In the genomic region with DNA sequence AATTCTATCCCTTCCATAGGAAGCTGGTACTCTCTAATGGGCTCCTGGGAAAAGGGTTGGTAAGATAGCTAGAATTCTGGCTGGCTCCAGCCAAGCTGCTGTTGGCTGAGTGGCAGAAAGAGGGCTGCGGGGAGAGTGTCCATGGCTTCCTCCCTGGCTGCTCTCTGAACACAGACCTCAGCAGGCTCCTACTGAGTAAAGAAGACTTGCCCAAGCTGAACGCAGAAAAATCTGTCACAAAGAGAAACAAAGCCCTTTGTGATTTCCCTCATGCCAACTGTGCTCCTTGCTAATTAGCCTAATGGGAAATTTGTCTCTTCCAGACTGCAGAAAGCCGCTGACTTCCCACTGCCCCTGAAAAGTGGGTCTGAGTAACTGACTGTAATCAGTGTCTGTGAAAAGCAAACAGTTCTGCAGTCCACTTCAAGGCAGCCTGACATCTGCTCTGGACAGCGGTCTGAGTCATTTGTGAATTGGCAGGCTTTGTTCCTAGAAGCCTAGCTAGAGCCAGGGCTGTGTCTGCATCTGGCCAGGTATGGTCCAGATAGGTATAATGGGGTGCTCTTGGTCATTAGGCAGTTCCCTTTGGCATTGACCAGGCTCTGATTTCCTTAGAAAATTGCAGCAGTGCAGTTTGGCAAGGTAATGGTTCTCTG, we compare ENCODE assay signal across 13 cellular contexts.
DNase-seq lines count a peak whose midpoint lies in the region; ATAC-seq and TF ChIP-seq lines count a peak whose summit lies in the region.
"Had no signal": no experiment of that assay in that cellular context is flagged by ENCODE, and none has a peak within 500 bp of the region (broad histone marks: within the 10 kb centered on the region; RNA-seq: fewer than 3 reads in every experiment).

No MANE protein-coding gene starts in this region.

- H3K4me1 ChIP-seq in mesodermal cell (ENCODE audit: control insufficient read depth, insufficient read depth, low read length, poor library complexity, severe bottlenecking): peaks cover 14% of the 10 kb centered on the region
- H3K4me1 ChIP-seq: lower lobe of right lung had no signal

- DNase-seq in DMS53 treated with DMSO at 0.1 percent for 48 hours (lab: John Stamatoyannopoulos, UW; ENCODE audit: unreplicated experiment): peak; percentile 89
- peak; percentile 46 for DNase-seq in NCI-H146 treated with DMSO at 0.1 percent for 48 hours (lab: John Stamatoyannopoulos, UW; ENCODE audit: unreplicated experiment)
- DNase-seq in DMS 273 (lab: John Stamatoyannopoulos, UW; ENCODE audit: unreplicated experiment): no peak
- DNase-seq: activated CD4-positive, alpha-beta memory T cell treated with anti-CD3 and anti-CD28 coated beads, Interleukin-2, amount 10 ng/mL, durations not matched to agents 7 days and 5 days; foreskin melanocyte; lower lobe of right lung; NCI-H345; right cardiac atrium had no signal

- no peaks in the 10 kb centered on the region for H3K36me3 ChIP-seq in mesodermal cell (ENCODE audit: control insufficient read depth, insufficient read depth, low read length)
- H3K36me3 ChIP-seq: lower lobe of right lung had no signal

- H3K27ac ChIP-seq in mesodermal cell (ENCODE audit: low read depth, low read length, severe bottlenecking): peak overlapping the region; percentile 78
- H3K27ac ChIP-seq: lower lobe of right lung had no signal

- peak overlapping the region in 3 of 5 experiments; percentile 25 to 73 (median 73) for H3K27ac Mint-ChIP-seq in brain
- H3K27ac Mint-ChIP-seq: activated CD4-positive, alpha-beta memory T cell treated with anti-CD3 and anti-CD28 coated beads, Interleukin-2, amount 10 ng/mL, durations not matched to agents 7 days and 5 days had no signal

- H3K36me3 Mint-ChIP-seq in brain: peaks cover 27% of the 10 kb centered on the region

- H3K4me3 Mint-ChIP-seq in brain: no peak overlapping the region
- H3K4me3 Mint-ChIP-seq: activated CD4-positive, alpha-beta memory T cell treated with anti-CD3 and anti-CD28 coated beads, Interleukin-2, amount 10 ng/mL, durations not matched to agents 7 days and 5 days had no signal

- H3K9me3 Mint-ChIP-seq in brain: no peaks in the 10 kb centered on the region
- H3K9me3 Mint-ChIP-seq: activated CD4-positive, alpha-beta memory T cell treated with anti-CD3 and anti-CD28 coated beads, Interleukin-2, amount 10 ng/mL, durations not matched to agents 7 days and 5 days had no signal

- WGBS in mesodermal cell (ENCODE audit: insufficient coverage in 2 of 2), 2 experiments: 76 to 79% methylated on average over 3 to 4 of the region's 4 CpGs

- ATAC-seq in GM21576 (IDR thresholded peaks at IDR 0.05; ENCODE audit: unreplicated experiment) (no peak), GM21390 (IDR thresholded peaks at IDR 0.05; ENCODE audit: unreplicated experiment) (no peak), HG02571 (IDR thresholded peaks at IDR 0.05; ENCODE audit: unreplicated experiment) (no peak)
- ATAC-seq: lower lobe of right lung, right cardiac atrium had no signal

- H3K4me1 Mint-ChIP-seq in brain: peaks cover 12% of the 10 kb centered on the region
- H3K4me1 Mint-ChIP-seq: activated CD4-positive, alpha-beta memory T cell treated with anti-CD3 and anti-CD28 coated beads, Interleukin-2, amount 10 ng/mL, durations not matched to agents 7 days and 5 days had no signal

- no peaks in the 10 kb centered on the region for H3K27me3 Mint-ChIP-seq in brain

- no peak for TF ChIP-seq CTCF in brain (conservative IDR thresholded peaks at IDR 0.05)

- H3K9me3 ChIP-seq in mesodermal cell (ENCODE audit: control insufficient read depth, low read length): no peaks in the 10 kb centered on the region
- H3K9me3 ChIP-seq: lower lobe of right lung had no signal

- H3K4me3 ChIP-seq in mesodermal cell (ENCODE audit: extremely low read depth, insufficient read depth, low read length, poor library complexity, severe bottlenecking): no peak overlapping the region
- H3K4me3 ChIP-seq: lower lobe of right lung had no signal
